17 cellular contexts compared by ENCODE assay signal in the genomic region with DNA sequence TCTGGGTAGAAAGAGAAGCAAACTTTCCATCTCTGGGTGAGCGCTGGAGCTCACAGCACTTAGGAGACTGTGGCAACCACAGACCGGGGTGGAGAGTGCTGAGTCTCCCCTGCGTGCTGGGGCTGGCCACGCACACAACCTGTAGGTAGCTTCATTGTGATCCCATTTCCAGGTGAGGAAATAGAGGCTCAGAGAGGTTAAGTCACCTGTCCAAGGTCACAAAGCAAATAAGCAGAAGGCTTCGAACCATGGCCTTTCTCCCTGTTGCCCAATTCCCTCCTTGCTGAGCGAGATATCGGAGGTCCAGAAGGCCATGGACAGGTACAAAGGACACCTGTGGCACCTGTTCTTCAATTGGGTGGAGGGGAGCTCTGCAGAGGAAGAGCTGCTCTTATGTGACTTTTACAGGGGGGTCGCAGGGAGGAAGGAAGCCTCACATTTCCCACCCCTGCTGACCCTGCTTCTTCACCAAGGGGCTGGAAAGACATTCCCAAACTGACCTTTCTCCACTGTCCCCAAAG. TPM values are rescaled to one million over a fixed set of nuclear protein-coding genes. Genes with fewer than 3 reads are reported as not detected.
A peak's percentile ranks its signal among the peaks of the same experiment; 100 is the strongest.
DNase-seq lines count a peak whose midpoint lies in the region; ATAC-seq, FAIRE-seq and TF ChIP-seq lines count a peak whose summit lies in the region.
"Had no signal": no experiment of that assay in that cellular context is flagged by ENCODE, and none has a peak within 500 bp of the region (broad histone marks: within the 10 kb centered on the region; RNA-seq: fewer than 3 reads in every experiment).

No MANE protein-coding gene starts in this region.

- H3K79me2 ChIP-seq in HepG2 (ENCODE audit: insufficient read depth, low read length) (no peaks in the 10 kb centered on the region), H9 (ENCODE audit: insufficient read depth, low read length) (no peaks in the 10 kb centered on the region)

- H3K4ac ChIP-seq in H9 (ENCODE audit: low read depth, low read length) = no peak overlapping the region

- no peak overlapping the region for H3K56ac ChIP-seq in H9 (ENCODE audit: insufficient read length, low read depth, low read length)

- no peak overlapping the region for H2BK120ac ChIP-seq in H9 (ENCODE audit: low read depth, low read length, poor library complexity, severe bottlenecking)

- peaks cover 3% of the 10 kb centered on the region for H3K23me2 ChIP-seq in H9 (ENCODE audit: insufficient read length, low read depth, low read length, poor library complexity, severe bottlenecking)

- WGBS in heart left ventricle, 4 donors = 62 to 78% (median 69%) methylated on average over 8 of the region's 8 CpGs
- 65% methylated on average over 7 of the region's 8 CpGs for WGBS in HepG2 (ENCODE audit: low lambda C conversion rate)
- 86% methylated on average over 8 of the region's 8 CpGs for WGBS in prostate gland
- WGBS in H9 (ENCODE audit: extremely low coverage, insufficient read length, low lambda C conversion rate) = no CpG with 5 or more reads among the region's 8 CpGs

- BruUV-seq in HepG2 (replicated peaks; lab: Mats Ljungman, UMichigan) = no TSS peak

- H2BK20ac ChIP-seq in H9 (ENCODE audit: low read depth, low read length, poor library complexity, severe bottlenecking) = no peak overlapping the region

- H3K23ac ChIP-seq in H9 (ENCODE audit: insufficient read length, low read depth, low read length) = no peak overlapping the region

- no peaks in the 10 kb centered on the region for H4K20me1 ChIP-seq in HepG2 (ENCODE audit: insufficient read depth, low read length)
- no peaks in the 10 kb centered on the region for H4K20me1 ChIP-seq in H9 (ENCODE audit: control insufficient read depth, insufficient read depth, insufficient read length)

- no peak overlapping the region for H3K27ac Mint-ChIP-seq in H9
- H3K27ac Mint-ChIP-seq: activated CD8-positive, alpha-beta memory T cell treated with anti-CD3 and anti-CD28 coated beads, Interleukin-2, amount 10 ng/mL, durations not matched to agents 7 days and 5 days; CD14-positive monocyte had no signal

- no peak for FAIRE-seq in HepG2 (lab: Jason Lieb, UNC)
- FAIRE-seq: endometrium, GM12892 had no signal

- no peaks in the 10 kb centered on the region for H3K36me3 Mint-ChIP-seq in H9 (ENCODE audit: insufficient read depth in 1 of 3, low read depth in 3 of 3)
- H3K36me3 Mint-ChIP-seq: activated CD8-positive, alpha-beta memory T cell treated with anti-CD3 and anti-CD28 coated beads, Interleukin-2, amount 10 ng/mL, durations not matched to agents 7 days and 5 days had no signal

- CTCF ChIA-PET in HepG2 (lab: Yijun Ruan, JAX; ENCODE audit: low intra/inter-chr PET ratio, low total read pairs) = no interaction called here

- no peak for ATAC-seq in heart left ventricle
- no peak for ATAC-seq in Right ventricle myocardium superior (ENCODE audit: poor library complexity)
- ATAC-seq in HepG2 = no peak
- ATAC-seq in HG03139 (IDR thresholded peaks at IDR 0.05; ENCODE audit: unreplicated experiment) = no peak
- no peak for ATAC-seq in HG02642 (IDR thresholded peaks at IDR 0.05; ENCODE audit: poor library complexity, unreplicated experiment)
- ATAC-seq in HG02870 (IDR thresholded peaks at IDR 0.05; ENCODE audit: unreplicated experiment) = no peak
- ATAC-seq: activated CD8-positive, alpha-beta memory T cell treated with anti-CD3 and anti-CD28 coated beads, Interleukin-2, amount 10 ng/mL, durations not matched to agents 7 days and 5 days had no signal

- TF ChIP-seq EP300 in HepG2 (IDR thresholded peaks at IDR 0.05; ENCODE audit: low read depth in 2 of 2, low read length in 2 of 2) (no peak), HepG2 (CRISPR knock-in tag; IDR thresholded peaks at IDR 0.05; ENCODE audit: borderline replicate concordance) (no peak)

- no peak overlapping the region for H2BK15ac ChIP-seq in H9 (ENCODE audit: low read depth, low read length)

- H3K9me3 ChIP-seq in heart left ventricle (no peaks in the 10 kb centered on the region), HepG2 (ENCODE audit: low read length) (no peaks in the 10 kb centered on the region), prostate gland (no peaks in the 10 kb centered on the region), H9 (ENCODE audit: control insufficient read depth, low read depth, low read length) (no peaks in the 10 kb centered on the region)
- H3K9me3 ChIP-seq: SJSA1 had no signal

- H3K9ac ChIP-seq in HepG2 (ENCODE audit: insufficient read depth, low read depth, low read length) (no peak overlapping the region), H9 (ENCODE audit: extremely low read depth, insufficient read length, low read length) (no peak overlapping the region)

- H4K91ac ChIP-seq in H9 (ENCODE audit: insufficient read length, low read depth, low read length) = no peak overlapping the region

- H3K4me1 ChIP-seq in heart left ventricle (peaks cover 0 to 96% (median 74%) of the 10 kb centered on the region in 12 donors), HepG2 (ENCODE audit: insufficient read depth, low read length) (peaks cover 79% of the 10 kb centered on the region), prostate gland (replicated peaks) (peaks cover 54% of the 10 kb centered on the region), H9 (ENCODE audit: insufficient read depth, low read length) (peaks cover 6% of the 10 kb centered on the region; the same call in 1 of the 2 replicates)

- H3K27me3 Mint-ChIP-seq in H9 (ENCODE audit: low read depth) = peaks cover 1% of the 10 kb centered on the region; the same call in 1 of the 2 replicates
- H3K27me3 Mint-ChIP-seq: activated CD8-positive, alpha-beta memory T cell treated with anti-CD3 and anti-CD28 coated beads, Interleukin-2, amount 10 ng/mL, durations not matched to agents 7 days and 5 days had no signal

- H3T11ph ChIP-seq in H9 (ENCODE audit: low read length) = no peak overlapping the region

- peak in 1 of 5 donors; percentile 14 for DNase-seq in heart left ventricle
- no peak for DNase-seq in Right ventricle myocardium superior
- no peak for DNase-seq in HepG2 (ENCODE audit: low spot score)
- no peak for DNase-seq in prostate gland (ENCODE audit: low spot score)
- no peak for DNase-seq in H9
- DNase-seq: activated CD8-positive, alpha-beta memory T cell treated with anti-CD3 and anti-CD28 coated beads, Interleukin-2, amount 10 ng/mL, durations not matched to agents 7 days and 5 days; activated effector memory CD4-positive, alpha-beta T cell treated with Interleukin-2 at 50 U/mL for 16 hours; DMS153; hypothalamus; stimulated activated CD8-positive, alpha-beta memory T cell treated with anti-CD3 and anti-CD28 coated beads, Interleukin-4, amount 100 ng/mL, for 48 hours had no signal

- H3K4me2 ChIP-seq in HepG2 (ENCODE audit: low read depth, low read length) (no peak overlapping the region), H9 (ENCODE audit: insufficient read depth, insufficient read length, low read length) (no peak overlapping the region)

- H2AFZ ChIP-seq in HepG2 (ENCODE audit: low read length) (no peak overlapping the region), H9 (ENCODE audit: low read length) (no peak overlapping the region)

- H3K4me1 Mint-ChIP-seq in H9 = peaks cover 24 to 30% of the 10 kb centered on the region in 2 experiments
- H3K4me1 Mint-ChIP-seq: activated CD8-positive, alpha-beta memory T cell treated with anti-CD3 and anti-CD28 coated beads, Interleukin-2, amount 10 ng/mL, durations not matched to agents 7 days and 5 days had no signal

- peak overlapping the region in 10 of 12 donors; percentile 43 to 97 (median 88) for H3K27ac ChIP-seq in heart left ventricle
- no peak overlapping the region for H3K27ac ChIP-seq in HepG2 (ENCODE audit: extremely low read length, insufficient read depth, low read length)
- peak overlapping the region; percentile 45 to 88 for H3K27ac ChIP-seq in prostate gland
- H3K27ac ChIP-seq in H9 (ENCODE audit: insufficient read length, low read depth, low read length) = no peak overlapping the region
- H3K27ac ChIP-seq: SJSA1 had no signal

- POLR2A ChIA-PET in HepG2 (lab: Yijun Ruan, JAX) = interaction anchor here (1.3 kb wide), 1 partner anchor 26 kb away, joined by 4 read pairs; no protein-coding TSS in a partner anchor

- H3K36me3 ChIP-seq in heart left ventricle = peaks cover 0 to 5% (median 0%) of the 10 kb centered on the region in 9 donors
- H3K36me3 ChIP-seq in HepG2 (replicated peaks in 1 of 2; ENCODE audit: control insufficient read depth in 1 of 2, insufficient read depth in 2 of 2, low read length in 2 of 2) = no peaks in the 10 kb centered on the region
- H3K36me3 ChIP-seq in prostate gland = no peaks in the 10 kb centered on the region

- H4K8ac ChIP-seq in H9 (replicated peaks; ENCODE audit: insufficient read length, low read depth, low read length) = no peak overlapping the region

- TF ChIP-seq CTCF in heart left ventricle (IDR thresholded peaks at IDR 0.05) (no peak), HepG2 (CRISPR knock-in tag; IDR thresholded peaks at IDR 0.05) (no peak), prostate gland (IDR thresholded peaks at IDR 0.05) (no peak), H9 (conservative IDR thresholded peaks at IDR 0.05) (no peak)

- no peaks in the 10 kb centered on the region for H3K27me3 ChIP-seq in heart left ventricle
- H3K27me3 ChIP-seq in HepG2 (ENCODE audit: control insufficient read depth in 1 of 2, insufficient read depth in 2 of 2, low read length in 2 of 2) = no peaks in the 10 kb centered on the region
- no peaks in the 10 kb centered on the region for H3K27me3 ChIP-seq in prostate gland (replicated peaks; ENCODE audit: insufficient read depth)
- H3K27me3 ChIP-seq in H9 (ENCODE audit: insufficient read depth, low read length) = no peaks in the 10 kb centered on the region
- H3K27me3 ChIP-seq: SJSA1 had no signal

- intact Hi-C loops in heart left ventricle (cut with DNase I) = loop anchor here in 5 of 10 donors (2.0 to 5.0 kb wide), 2 partner anchors 36 to 39 kb away; a partner anchor contains a TSS
- intact Hi-C loops in Right ventricle myocardium superior (cut with DNase I) = no loop called here
- intact Hi-C loops in HepG2 (cut with micrococcal nuclease; ENCODE audit: unreplicated experiment) = no loop called here
- intact Hi-C loops in prostate gland (cut with DNase I) = no loop called here

- H3K4me3 ChIP-seq in heart left ventricle = no peak overlapping the region
- H3K4me3 ChIP-seq in HepG2 (replicated peaks in 1 of 3; ENCODE audit: insufficient read depth in 1 of 3, low read depth in 2 of 3, low read length in 3 of 3) = no peak overlapping the region
- H3K4me3 ChIP-seq in prostate gland = no peak overlapping the region
- H3K4me3 ChIP-seq: SJSA1 had no signal

- no peak overlapping the region for H3K14ac ChIP-seq in H9 (ENCODE audit: insufficient read depth, low read length)

- no peak overlapping the region for H2AK5ac ChIP-seq in H9 (ENCODE audit: insufficient read length, low read length)

- H2BK5ac ChIP-seq in H9 (ENCODE audit: insufficient read length, low read length) = no peak overlapping the region

- H4K5ac ChIP-seq in H9 (ENCODE audit: insufficient read length, low read depth, low read length) = no peak overlapping the region

- H3K79me1 ChIP-seq in H9 (ENCODE audit: insufficient read depth, low read depth, low read length, poor library complexity, severe bottlenecking) = no peaks in the 10 kb centered on the region

- TF ChIP-seq POLR2A in heart left ventricle (IDR thresholded peaks at IDR 0.05) (no peak), HepG2 (IDR thresholded peaks at IDR 0.05; ENCODE audit: insufficient read depth in 1 of 2, low read depth in 2 of 2, low read length in 2 of 2) (no peak), prostate gland (IDR thresholded peaks at IDR 0.05) (no peak)

- in situ Hi-C loops in HepG2 (cut with HindIII; ENCODE audit: extremely low pct_ligation_motif_present, low pct_unique_long_range_greater_than_20kb) = no loop called here

- no peak overlapping the region for H3K18ac ChIP-seq in H9 (ENCODE audit: insufficient read length, low read depth, low read length)

- no peak overlapping the region for H3K4me3 Mint-ChIP-seq in H9
- H3K4me3 Mint-ChIP-seq: activated CD8-positive, alpha-beta memory T cell treated with anti-CD3 and anti-CD28 coated beads, Interleukin-2, amount 10 ng/mL, durations not matched to agents 7 days and 5 days had no signal

- H3K9me3 Mint-ChIP-seq in H9 = no peaks in the 10 kb centered on the region

- no peak for TF ChIP-seq RAD21 in HepG2 (CRISPR knock-in tag; IDR thresholded peaks at IDR 0.05)

- H2BK12ac ChIP-seq in H9 (ENCODE audit: insufficient read length, low read depth, low read length) = no peak overlapping the region

RNA-seq across cellular contexts. Expression of a gene that starts 39.4 kb away (rescaled TPM):
- total RNA-seq in heart left ventricle = 100 to 1,000 TPM in 1 of 9 donors, 10 to 100 TPM in 8; 44.8 to 122 (median 51.9) TPM
- polyA plus RNA-seq in heart left ventricle = 10 to 100 TPM; 18.7 to 40.7 TPM
- total RNA-seq in Right ventricle myocardium superior = 53.3 TPM
- 3.1 and 3.9 TPM in 2 replicates for total RNA-seq in HepG2 (2016; rRNA removed; fragmentation: Illumina TruSeq; extraction: Trizol)
- total RNA-seq in HepG2 (2016; cell fraction: cytosol; rRNA removed; fragmentation: Illumina TruSeq; extraction: Trizol; ENCODE audit: low read depth) = 0.62 and 0.81 TPM in 2 replicates
- total RNA-seq in HepG2 (2016; cell fraction: insoluble cytoplasmic fraction; rRNA removed; fragmentation: Illumina TruSeq; extraction: Trizol) = 3.5 and 3.6 TPM in 2 replicates
- 3.7 and 4.0 TPM in 2 replicates for total RNA-seq in HepG2 (2016; cell fraction: membrane; rRNA removed; fragmentation: Illumina TruSeq; extraction: Trizol)
- 2.4 and 2.5 TPM in 2 replicates for total RNA-seq in HepG2 (2016; cell fraction: nucleus; rRNA removed; fragmentation: Illumina TruSeq; extraction: Trizol)
- 7.7 and 7.9 TPM in 2 replicates for polyA plus RNA-seq in HepG2 (2011; rRNA removed)
- 6.1 and 7.9 TPM in 2 replicates for polyA plus RNA-seq in HepG2 (2011; cell fraction: cytosol; rRNA removed)
- polyA plus RNA-seq in HepG2 (2011; cell fraction: nucleus; rRNA removed) = 5.9 and 9.2 TPM in 2 replicates
- polyA plus RNA-seq in HepG2 (2012) = 3.8 and 4.0 TPM in 2 replicates
- 0.43 and 0.45 TPM in 2 replicates for polyA plus RNA-seq in HepG2 (2016; cell fraction: cytosol; fragmentation: Illumina TruSeq; extraction: Trizol; ENCODE audit: low read depth)
- 5.1 and 5.5 TPM in 2 replicates for polyA plus RNA-seq in HepG2 (2016; cell fraction: insoluble cytoplasmic fraction; fragmentation: Illumina TruSeq; extraction: Trizol; ENCODE audit: low read depth)
- 2.8 and 3.1 TPM in 2 replicates for polyA plus RNA-seq in HepG2 (2016; cell fraction: membrane; fragmentation: Illumina TruSeq; extraction: Trizol; ENCODE audit: low read depth)
- polyA plus RNA-seq in HepG2 (2016; cell fraction: nucleus; fragmentation: Illumina TruSeq; extraction: Trizol; ENCODE audit: insufficient read depth, low read depth) = 4.3 and 4.9 TPM in 2 replicates
- 4.8 and 18.6 TPM in 2 replicates for polyA minus RNA-seq in HepG2 (2011; rRNA and poly(A)+ RNA removed; ENCODE audit: low replicate concordance)
- 7.8 and 8.3 TPM in 2 replicates for polyA minus RNA-seq in HepG2 (2011; cell fraction: cytosol; rRNA and poly(A)+ RNA removed)
- 3.5 and 3.6 TPM in 2 replicates for polyA minus RNA-seq in HepG2 (2011; cell fraction: nucleus; rRNA and poly(A)+ RNA removed)
- 10 to 100 TPM; 20.8 to 51.2 TPM for total RNA-seq in prostate gland
- 3.5 and 3.8 TPM in 2 replicates for total RNA-seq in H9 (2021)

RNA-seq across cellular contexts. Expression of a gene that starts 58.8 kb away (rescaled TPM):
- total RNA-seq in heart left ventricle (100 to 1,000 TPM in 8 of 9 donors, 10 to 100 TPM in 1; 86.3 to 180 (median 128) TPM), Right ventricle myocardium superior (146 TPM), HepG2 (2016; rRNA removed; fragmentation: Illumina TruSeq; extraction: Trizol) (157 and 178 TPM in 2 replicates), prostate gland (10 to 100 TPM; 30.6 to 69.1 TPM), H9 (2021) (79.7 and 80.4 TPM in 2 replicates)
- polyA plus RNA-seq in heart left ventricle (100 to 1,000 TPM in 1 of 2 donors, 10 to 100 TPM in 1; 82.8 to 193 TPM), HepG2 (2011; rRNA removed) (134 and 147 TPM in 2 replicates)
- total RNA-seq in HepG2 (2016; cell fraction: cytosol; rRNA removed; fragmentation: Illumina TruSeq; extraction: Trizol; ENCODE audit: low read depth) = 30.6 and 37.3 TPM in 2 replicates
- total RNA-seq in HepG2 (2016; cell fraction: insoluble cytoplasmic fraction; rRNA removed; fragmentation: Illumina TruSeq; extraction: Trizol) = 154 and 176 TPM in 2 replicates
- total RNA-seq in HepG2 (2016; cell fraction: membrane; rRNA removed; fragmentation: Illumina TruSeq; extraction: Trizol) = 93.6 and 97.6 TPM in 2 replicates
- total RNA-seq in HepG2 (2016; cell fraction: nucleus; rRNA removed; fragmentation: Illumina TruSeq; extraction: Trizol) = 106 and 121 TPM in 2 replicates
- polyA plus RNA-seq in HepG2 (2011; cell fraction: cytosol; rRNA removed) = 144 and 156 TPM in 2 replicates
- polyA plus RNA-seq in HepG2 (2011; cell fraction: nucleus; rRNA removed) = 229 and 231 TPM in 2 replicates
- polyA plus RNA-seq in HepG2 (2012) = 92.0 and 152 TPM in 2 replicates
- polyA plus RNA-seq in HepG2 (2016; cell fraction: cytosol; fragmentation: Illumina TruSeq; extraction: Trizol; ENCODE audit: low read depth) = 48.0 and 48.3 TPM in 2 replicates
- polyA plus RNA-seq in HepG2 (2016; cell fraction: insoluble cytoplasmic fraction; fragmentation: Illumina TruSeq; extraction: Trizol; ENCODE audit: low read depth) = 270 and 301 TPM in 2 replicates
- 80.3 and 83.8 TPM in 2 replicates for polyA plus RNA-seq in HepG2 (2016; cell fraction: membrane; fragmentation: Illumina TruSeq; extraction: Trizol; ENCODE audit: low read depth)
- polyA plus RNA-seq in HepG2 (2016; cell fraction: nucleus; fragmentation: Illumina TruSeq; extraction: Trizol; ENCODE audit: insufficient read depth, low read depth) = 218 and 229 TPM in 2 replicates
- polyA minus RNA-seq in HepG2 (2011; rRNA and poly(A)+ RNA removed; ENCODE audit: low replicate concordance) = 220 and 249 TPM in 2 replicates
- 69.6 and 71.7 TPM in 2 replicates for polyA minus RNA-seq in HepG2 (2011; cell fraction: cytosol; rRNA and poly(A)+ RNA removed)
- polyA minus RNA-seq in HepG2 (2011; cell fraction: nucleus; rRNA and poly(A)+ RNA removed) = 105 and 112 TPM in 2 replicates

Comparison
In these comparisons a context has a peak if more than half of its experiments do, and no peak if none do; other contexts are left out.
1. H3K27ac ChIP-seq: peak in heart left ventricle (10 of 12) and prostate gland (2 of 2); none in HepG2 (single experiment) and H9 (single experiment).